14 cellular contexts compared by ENCODE assay signal in the genomic region with DNA sequence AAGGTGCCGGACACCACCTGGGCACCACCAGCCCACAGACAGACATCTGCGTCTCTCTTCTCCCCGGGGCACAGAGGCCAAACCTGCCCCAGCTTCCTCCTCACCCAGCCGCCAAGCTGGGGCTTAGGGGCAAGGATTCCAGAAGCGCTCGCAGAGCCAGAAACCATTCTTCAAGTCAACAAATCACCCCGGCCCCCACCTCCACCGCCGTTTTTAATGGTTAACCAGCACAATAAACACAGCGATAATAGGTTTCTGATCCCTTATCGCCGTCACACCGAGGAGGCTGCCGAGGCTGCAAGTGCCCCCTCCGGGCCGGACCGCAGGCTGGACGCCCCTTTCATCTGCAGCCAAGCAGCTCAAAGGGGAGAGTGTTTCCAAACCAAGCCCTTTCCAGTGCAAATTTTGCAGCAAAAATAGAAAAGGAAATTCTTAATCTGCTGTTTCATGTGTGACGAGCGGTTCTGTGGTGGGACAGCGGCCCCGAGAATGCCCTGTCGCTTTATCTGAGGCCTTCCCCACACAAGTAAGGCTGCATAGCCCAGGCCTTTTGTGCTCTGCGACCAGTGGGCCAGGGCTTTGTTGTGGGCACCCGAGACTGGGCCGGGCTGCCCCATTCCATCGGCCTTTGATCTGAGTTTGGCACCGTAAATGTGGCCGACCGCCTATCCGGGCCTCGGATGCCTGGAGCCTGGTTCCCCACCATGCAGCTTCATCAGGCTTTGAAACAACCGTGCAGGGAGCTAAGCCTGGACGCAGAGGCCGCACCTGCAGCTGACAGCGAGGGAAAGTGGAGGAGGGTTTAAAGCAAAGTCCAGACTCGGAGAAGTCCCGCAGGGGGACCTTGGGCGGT.
DNase-seq lines count a peak whose midpoint lies in the region; ATAC-seq, FAIRE-seq and TF ChIP-seq lines count a peak whose summit lies in the region.
"Had no signal": no experiment of that assay in that cellular context is flagged by ENCODE, and none has a peak within 500 bp of the region (broad histone marks: within the 10 kb centered on the region; RNA-seq: fewer than 3 reads in every experiment).

No MANE protein-coding gene starts in this region.

- peak; percentile 93 for FAIRE-seq in HepG2 (lab: Jason Lieb, UNC)
- FAIRE-seq: D721Med, TTC549 had no signal

- H3K4me3 ChIP-seq in WERI-Rb-1 (ENCODE audit: low read depth, low read length), result no peak overlapping the region
- H3K4me3 ChIP-seq in HepG2 (replicated peaks in 1 of 3; ENCODE audit: insufficient read depth in 1 of 3, low read depth in 2 of 3, low read length in 3 of 3), result peak overlapping the region; percentile 24 to 49 (median 41)
- H3K4me3 ChIP-seq: thyroid gland had no signal

- no peaks in the 10 kb centered on the region for H3K9me3 ChIP-seq in WERI-Rb-1 (ENCODE audit: severe bottlenecking)
- H3K9me3 ChIP-seq in HepG2 (ENCODE audit: low read length), result no peaks in the 10 kb centered on the region
- H3K9me3 ChIP-seq: thyroid gland had no signal

- H4K20me1 ChIP-seq in HepG2 (ENCODE audit: insufficient read depth, low read length), result no peaks in the 10 kb centered on the region

- peak overlapping the region; percentile 8 for H3K27ac Mint-ChIP-seq in stimulated activated effector memory CD8-positive, alpha-beta T cell treated with anti-CD3 and anti-CD28 coated beads, Interleukin-12 subunit alpha, Interleukin-12 subunit beta, amount 100 ng/mL, for 72 hours

- H3K27me3 ChIP-seq in WERI-Rb-1 (ENCODE audit: insufficient read depth, low read depth, severe bottlenecking) (no peaks in the 10 kb centered on the region), HepG2 (ENCODE audit: control insufficient read depth in 1 of 2, insufficient read depth in 2 of 2, low read length in 2 of 2) (peaks cover 6 to 15% of the 10 kb centered on the region in 2 experiments; a peak in 4 of 5 replicates)
- H3K27me3 ChIP-seq: thyroid gland had no signal

- peaks cover 62% of the 10 kb centered on the region for H3K4me1 ChIP-seq in HepG2 (ENCODE audit: insufficient read depth, low read length)
- H3K4me1 ChIP-seq: thyroid gland had no signal

- no peaks in the 10 kb centered on the region for H3K9me3 Mint-ChIP-seq in stimulated activated effector memory CD8-positive, alpha-beta T cell treated with anti-CD3 and anti-CD28 coated beads, Interleukin-12 subunit alpha, Interleukin-12 subunit beta, amount 100 ng/mL, for 72 hours

- TF ChIP-seq CTCF in WERI-Rb-1 (IDR thresholded peaks at IDR 0.05; ENCODE audit: low read depth, low read length) (no peak), HepG2 (CRISPR knock-in tag; IDR thresholded peaks at IDR 0.05) (peak; percentile 26; the same call in 1 of the 2 replicates)

- WGBS in HepG2 (ENCODE audit: low lambda C conversion rate), result under 1% methylated on average over 24 of the region's 39 CpGs

- BruUV-seq in HepG2 (replicated peaks; lab: Mats Ljungman, UMichigan), result TSS peak; percentile 99

- peak overlapping the region; percentile 87 for H3K4me2 ChIP-seq in HepG2 (ENCODE audit: low read depth, low read length)

- CTCF ChIA-PET in HepG2 (lab: Yijun Ruan, JAX; ENCODE audit: low intra/inter-chr PET ratio, low total read pairs), result no interaction called here

- intact Hi-C loops in HepG2 (cut with micrococcal nuclease; ENCODE audit: unreplicated experiment), result loop anchor here (2.0 to 10.0 kb wide), 3 partner anchors 30 to 52 kb away; no protein-coding TSS in a partner anchor

- DNase-seq in activated T-cell treated with anti-CD3 and anti-CD28 coated beads, Interleukin-2, amount 50 U/mL, for 1 hour, result peak; percentile 11
- DNase-seq in activated T-cell treated with anti-CD3 and anti-CD28 coated beads, Interleukin-2, amount 50 U/mL, for 48 hours, result no peak
- peak; percentile 23 for DNase-seq in WERI-Rb-1
- DNase-seq in HepG2 (ENCODE audit: low spot score), result peak; percentile 92
- no peak for DNase-seq in stimulated activated effector memory CD8-positive, alpha-beta T cell treated with anti-CD3 and anti-CD28 coated beads, Interleukin-12 subunit alpha, Interleukin-12 subunit beta, amount 100 ng/mL, for 72 hours (ENCODE audit: low spot score in 2 of 2)
- no peak for DNase-seq in NCI-H774 (lab: John Stamatoyannopoulos, UW)
- no peak for DNase-seq in G401 (ENCODE audit: low spot score)
- no peak for DNase-seq in DMS 273 treated with DMSO at 0.1 percent for 48 hours (lab: John Stamatoyannopoulos, UW)
- DNase-seq: dermis blood vessel endothelial cell, NCI-H2081 treated with DMSO at 0.1 percent for 48 hours, SIG-M5 had no signal

- peaks cover 5% of the 10 kb centered on the region for H3K36me3 Mint-ChIP-seq in stimulated activated effector memory CD8-positive, alpha-beta T cell treated with anti-CD3 and anti-CD28 coated beads, Interleukin-12 subunit alpha, Interleukin-12 subunit beta, amount 100 ng/mL, for 72 hours

- peak; percentile 69 for ATAC-seq in HepG2
- no peak for ATAC-seq in stimulated activated effector memory CD8-positive, alpha-beta T cell treated with anti-CD3 and anti-CD28 coated beads, Interleukin-12 subunit alpha, Interleukin-12 subunit beta, amount 100 ng/mL, for 72 hours

- POLR2A ChIA-PET in HepG2 (lab: Yijun Ruan, JAX), result interaction anchor here (0.7 to 2.0 kb wide), 15 partner anchors 10 to 169 kb away, joined by 3 to 17 read pairs (median 5); no protein-coding TSS in a partner anchor

- H3K27ac ChIP-seq in WERI-Rb-1, result no peak overlapping the region
- H3K27ac ChIP-seq in HepG2 (ENCODE audit: extremely low read length, insufficient read depth, low read length), result peak overlapping the region; percentile 73
- H3K27ac ChIP-seq: thyroid gland had no signal

- in situ Hi-C loops in HepG2 (cut with HindIII; ENCODE audit: extremely low pct_ligation_motif_present, low pct_unique_long_range_greater_than_20kb) (no loop called here), G401 (cut with HindIII; ENCODE audit: low sequenced_read_pairs) (no loop called here)

- H3K36me3 ChIP-seq in WERI-Rb-1 (no peaks in the 10 kb centered on the region), HepG2 (replicated peaks in 1 of 2; ENCODE audit: control insufficient read depth in 1 of 2, insufficient read depth in 2 of 2, low read length in 2 of 2) (no peaks in the 10 kb centered on the region)
- H3K36me3 ChIP-seq: thyroid gland had no signal

- H3K4me1 Mint-ChIP-seq in stimulated activated effector memory CD8-positive, alpha-beta T cell treated with anti-CD3 and anti-CD28 coated beads, Interleukin-12 subunit alpha, Interleukin-12 subunit beta, amount 100 ng/mL, for 72 hours, result no peaks in the 10 kb centered on the region

- peak in 1 of 2 experiments; percentile 50; a peak in 1 of 4 replicates for TF ChIP-seq POLR2A in HepG2 (IDR thresholded peaks at IDR 0.05; ENCODE audit: insufficient read depth in 1 of 2, low read depth in 2 of 2, low read length in 2 of 2)

- TF ChIP-seq RAD21 in HepG2 (CRISPR knock-in tag; IDR thresholded peaks at IDR 0.05), result no peak

- no peaks in the 10 kb centered on the region for H3K79me2 ChIP-seq in HepG2 (ENCODE audit: insufficient read depth, low read length)

- TF ChIP-seq EP300 in HepG2 (IDR thresholded peaks at IDR 0.05; ENCODE audit: low read depth in 2 of 2, low read length in 2 of 2) (peak in 1 of 2 experiments; percentile 82; a peak in 2 of 4 replicates), HepG2 (CRISPR knock-in tag; IDR thresholded peaks at IDR 0.05; ENCODE audit: borderline replicate concordance) (peak; percentile 32; the same call in 1 of the 2 replicates)

- peak overlapping the region; percentile 42 for H3K9ac ChIP-seq in HepG2 (ENCODE audit: insufficient read depth, low read depth, low read length)

- no peak overlapping the region for H3K4me3 Mint-ChIP-seq in stimulated activated effector memory CD8-positive, alpha-beta T cell treated with anti-CD3 and anti-CD28 coated beads, Interleukin-12 subunit alpha, Interleukin-12 subunit beta, amount 100 ng/mL, for 72 hours

- no peak overlapping the region for H2AFZ ChIP-seq in HepG2 (ENCODE audit: low read length)

TF ChIP-seq in HepG2, 621 proteins besides CTCF, POLR2A, EP300 and RAD21 (continues in another document):
- TF ChIP-seq, protein P1, sequence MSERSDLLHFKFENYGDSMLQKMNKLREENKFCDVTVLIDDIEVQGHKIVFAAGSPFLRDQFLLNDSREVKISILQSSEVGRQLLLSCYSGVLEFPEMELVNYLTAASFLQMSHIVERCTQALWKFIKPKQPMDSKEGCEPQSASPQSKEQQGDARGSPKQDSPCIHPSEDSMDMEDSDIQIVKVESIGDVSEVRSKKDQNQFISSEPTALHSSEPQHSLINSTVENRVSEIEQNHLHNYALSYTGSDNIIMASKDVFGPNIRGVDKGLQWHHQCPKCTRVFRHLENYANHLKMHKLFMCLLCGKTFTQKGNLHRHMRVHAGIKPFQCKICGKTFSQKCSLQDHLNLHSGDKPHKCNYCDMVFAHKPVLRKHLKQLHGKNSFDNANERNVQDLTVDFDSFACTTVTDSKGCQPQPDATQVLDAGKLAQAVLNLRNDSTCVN (CRISPR knock-in tag; IDR thresholded peaks at IDR 0.05; ENCODE audit: borderline replicate concordance), result peak; percentile 41; the same call in 1 of the 2 replicates
- TF ChIP-seq CBX5 (CRISPR knock-in tag; IDR thresholded peaks at IDR 0.05; ENCODE audit: borderline replicate concordance), result 0 out of 2 replicates have a peak, but pooled peaks have one; percentile 42
- no peak for TF ChIP-seq ZNF576 (CRISPR knock-in tag; IDR thresholded peaks at IDR 0.05)

Comparison
In these comparisons a context has a peak if more than half of its experiments do, and no peak if none do; other contexts are left out.
1. DNase-seq: peak in activated T-cell treated with anti-CD3 and anti-CD28 coated beads, Interleukin-2, amount 50 U/mL, for 1 hour (single experiment), WERI-Rb-1 (single experiment) and HepG2 (single experiment); none in activated T-cell treated with anti-CD3 and anti-CD28 coated beads, Interleukin-2, amount 50 U/mL, for 48 hours (0 of 2), stimulated activated effector memory CD8-positive, alpha-beta T cell treated with anti-CD3 and anti-CD28 coated beads, Interleukin-12 subunit alpha, Interleukin-12 subunit beta, amount 100 ng/mL, for 72 hours (0 of 2), NCI-H774 (single experiment), G401 (single experiment) and DMS 273 treated with DMSO at 0.1 percent for 48 hours (single experiment).